ENCODE assay signal across 10 cellular contexts in the genomic region with DNA sequence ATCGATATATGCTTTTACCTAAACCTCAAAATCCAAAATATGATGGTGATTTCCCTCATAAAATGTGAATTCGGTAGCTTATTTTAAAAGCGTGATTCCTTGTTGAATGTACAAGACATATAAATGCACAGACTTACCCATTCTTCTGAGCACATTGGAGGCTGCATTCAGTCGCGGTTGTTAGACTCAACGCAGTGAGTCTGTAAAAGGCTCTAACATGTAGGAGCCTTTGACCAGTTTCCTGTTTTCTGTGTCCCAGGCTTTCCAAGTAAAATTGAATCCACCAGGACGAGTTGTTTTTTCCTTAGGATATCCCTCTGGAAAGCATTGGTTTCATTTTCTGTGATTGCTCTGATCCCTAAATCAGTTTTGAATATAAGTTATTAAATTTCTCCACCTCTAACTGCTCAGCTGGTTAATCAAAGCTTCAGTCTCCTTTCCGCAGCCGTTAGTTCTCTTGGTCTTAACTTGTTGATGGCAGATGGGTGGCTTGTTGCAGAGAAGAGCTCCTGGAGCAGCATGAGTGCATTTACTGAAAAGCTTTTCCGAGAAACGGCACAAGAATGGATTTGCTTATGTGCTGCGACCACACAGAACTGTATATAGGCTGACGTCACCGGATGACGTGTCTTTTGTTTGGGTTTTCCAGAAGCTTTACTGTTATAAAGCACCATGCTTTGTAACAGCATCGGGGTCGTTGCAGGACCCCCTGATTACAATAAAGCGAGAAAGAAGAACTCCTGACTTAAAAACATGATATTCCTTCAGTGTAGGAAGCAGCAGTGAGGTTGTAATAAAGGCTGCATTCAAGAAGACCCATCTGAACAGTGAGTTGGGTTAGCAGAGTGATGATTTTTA. TPM values are rescaled to one million over a fixed set of nuclear protein-coding genes. Genes with fewer than 3 reads are reported as not detected.
A peak's percentile ranks its signal among the peaks of the same experiment; 100 is the strongest.
DNase-seq lines count a peak whose midpoint lies in the region; ATAC-seq and TF ChIP-seq lines count a peak whose summit lies in the region.
"Had no signal": no experiment of that assay in that cellular context is flagged by ENCODE, and none has a peak within 500 bp of the region (broad histone marks: within the 10 kb centered on the region; RNA-seq: fewer than 3 reads in every experiment).

TSS of gene LRRTM2 (minus strand) at position 565 of the 858 bp plus-strand sequence. CDS start at position 141, 424 bp downstream.

- H3K4me3 ChIP-seq in A673 (ENCODE audit: low read depth, low read length, poor library complexity, severe bottlenecking) (peak within 1 kb of the TSS; percentile 34), IMR-90 (ENCODE audit: insufficient read depth, low read depth, low read length) (peak within 1 kb of the TSS; percentile 28), colonic mucosa (peak within 1 kb of the TSS; percentile 9)
- H3K4me3 ChIP-seq: cardiac muscle cell had no signal

- H3K4me1 ChIP-seq in A673 (ENCODE audit: insufficient read depth, low read length, poor library complexity, severe bottlenecking) (peaks cover 50% of the 10 kb centered on the region), IMR-90 (ENCODE audit: control insufficient read depth, insufficient read depth, low read length) (peaks cover 24% of the 10 kb centered on the region), colonic mucosa (no peaks in the 10 kb centered on the region)

- H4K5ac ChIP-seq in IMR-90 (ENCODE audit: low read depth, low read length) = peak within 1 kb of the TSS; percentile 8; the same call in 1 of the 2 replicates

- POLR2A ChIA-PET in A673 (lab: Charles Lee; ENCODE audit: low non-redundant PET) = no interaction called here
- POLR2A ChIA-PET in IMR-90 (lab: Charles Lee; ENCODE audit: unreplicated experiment) = interaction anchor here (0.6 to 0.7 kb wide), 2 partner anchors 240 to 419 kb away, joined by 3 to 4 read pairs; no protein-coding TSS in a partner anchor

- peak within 1 kb of the TSS; percentile 36; the same call in 1 of the 2 replicates for H3K18ac ChIP-seq in IMR-90 (ENCODE audit: low read depth, low read length)

- peak; percentile 5; the same call in 1 of the 2 replicates for TF ChIP-seq RAD21 in IMR-90 (IDR thresholded peaks at IDR 0.05; ENCODE audit: low read length)

- H2AK5ac ChIP-seq in IMR-90 (ENCODE audit: low read depth, low read length) = no peak within 1 kb of the TSS; the same call in 1 of the 2 replicates

- peaks cover 49 to 80% of the 10 kb centered on the region in 2 experiments for H3K79me1 ChIP-seq in IMR-90 (ENCODE audit: low read depth in 1 of 2, low read length in 2 of 2)

- peaks cover 24% of the 10 kb centered on the region for H3K9me1 ChIP-seq in IMR-90 (ENCODE audit: insufficient read depth, low read length)

- no peak within 1 kb of the TSS for H3K27ac Mint-ChIP-seq in stimulated activated memory B cell treated with anti-CD40 and anti-IgM and Interleukin-4, amounts not matched to agents 10 μg/mL and 1 μg/mL and 100 μg/mL, for 72 hours
- H3K27ac Mint-ChIP-seq: CD4-positive, alpha-beta memory T cell had no signal

- peak within 1 kb of the TSS; percentile 50 for H3K23ac ChIP-seq in IMR-90 (ENCODE audit: low read depth, low read length)

- H4K91ac ChIP-seq in IMR-90 (ENCODE audit: insufficient read depth, low read depth, low read length) = no peak within 1 kb of the TSS

- H3K27me3 Mint-ChIP-seq in stimulated activated memory B cell treated with anti-CD40 and anti-IgM and Interleukin-4, amounts not matched to agents 10 μg/mL and 1 μg/mL and 100 μg/mL, for 72 hours = no peaks in the 10 kb centered on the region

- no peak within 1 kb of the TSS for H2AK9ac ChIP-seq in IMR-90 (replicated peaks; ENCODE audit: low read depth, low read length, poor library complexity)

- H2BK120ac ChIP-seq in IMR-90 (ENCODE audit: low read depth, low read length) = peak within 1 kb of the TSS; percentile 2; the same call in 1 of the 2 replicates

- 0 out of 2 replicates have a peak within 1 kb of the TSS, but pooled peaks have one; percentile 12 for H3K4ac ChIP-seq in IMR-90 (ENCODE audit: low read depth, low read length)

- CTCF ChIA-PET in A673 (lab: Charles Lee) = no interaction called here
- CTCF ChIA-PET in IMR-90 (lab: Yijun Ruan, JAX) = no interaction called here

- H3K4me1 Mint-ChIP-seq in stimulated activated memory B cell treated with anti-CD40 and anti-IgM and Interleukin-4, amounts not matched to agents 10 μg/mL and 1 μg/mL and 100 μg/mL, for 72 hours = peaks cover 12% of the 10 kb centered on the region

- H3K36me3 Mint-ChIP-seq in stimulated activated memory B cell treated with anti-CD40 and anti-IgM and Interleukin-4, amounts not matched to agents 10 μg/mL and 1 μg/mL and 100 μg/mL, for 72 hours = peaks cover 37% of the 10 kb centered on the region
- H3K36me3 Mint-ChIP-seq: CD4-positive, alpha-beta memory T cell had no signal

- no peak within 1 kb of the TSS for H3K4me3 Mint-ChIP-seq in stimulated activated memory B cell treated with anti-CD40 and anti-IgM and Interleukin-4, amounts not matched to agents 10 μg/mL and 1 μg/mL and 100 μg/mL, for 72 hours
- H3K4me3 Mint-ChIP-seq: CD4-positive, alpha-beta memory T cell had no signal

- H2BK15ac ChIP-seq in IMR-90 (ENCODE audit: low read depth, low read length) = no peak within 1 kb of the TSS

- H3K14ac ChIP-seq in IMR-90 (replicated peaks; ENCODE audit: low read depth, low read length) = peak within 1 kb of the TSS; percentile 42

- DNase-seq in A673 (ENCODE audit: low spot score) = peak; percentile 82
- DNase-seq in IMR-90 = peak; percentile 98
- DNase-seq in colonic mucosa = no peak
- peak; percentile 76 for DNase-seq in midbrain (lab: John Stamatoyannopoulos, UW)
- DNase-seq in omental fat pad (ENCODE audit: low spot score) = no peak
- no peak for DNase-seq in stimulated activated CD4-positive, alpha-beta T cell treated with anti-CD3 and anti-CD28 coated beads, Interleukin-4, amount 100 ng/mL, for 4 hours
- DNase-seq: CD4-positive, alpha-beta memory T cell had no signal

- peaks cover 87% of the 10 kb centered on the region for H4K20me1 ChIP-seq in IMR-90 (ENCODE audit: insufficient read depth, low read length)

- TF ChIP-seq CTCF in A673 (conservative IDR thresholded peaks at IDR 0.05; ENCODE audit: low read depth, low read length) = no peak
- TF ChIP-seq CTCF in IMR-90 (conservative IDR thresholded peaks at IDR 0.05; ENCODE audit: low read depth, low read length) = no peak
- TF ChIP-seq CTCF in colonic mucosa (IDR thresholded peaks at IDR 0.05) = no peak
- TF ChIP-seq CTCF in omental fat pad (IDR thresholded peaks at IDR 0.05) = no peak

- H3K27me3 ChIP-seq in A673 (replicated peaks; ENCODE audit: insufficient read depth, low read depth, low read length, poor library complexity) = no peaks in the 10 kb centered on the region
- no peaks in the 10 kb centered on the region for H3K27me3 ChIP-seq in IMR-90 (ENCODE audit: control insufficient read depth, insufficient read depth, low read length)
- H3K27me3 ChIP-seq in colonic mucosa = no peaks in the 10 kb centered on the region
- H3K27me3 ChIP-seq: cardiac muscle cell had no signal

- H3K36me3 ChIP-seq in A673 (ENCODE audit: insufficient read depth, low read length, poor library complexity, severe bottlenecking) (no peaks in the 10 kb centered on the region), IMR-90 (ENCODE audit: control insufficient read depth, insufficient read depth, low read length) (peaks cover 3% of the 10 kb centered on the region; the same call in 1 of the 2 replicates), colonic mucosa (no peaks in the 10 kb centered on the region)
- H3K36me3 ChIP-seq: cardiac muscle cell had no signal

- H3K27ac ChIP-seq in A673 (ENCODE audit: low read depth, low read length, poor library complexity, severe bottlenecking) (peak within 1 kb of the TSS; percentile 47), IMR-90 (ENCODE audit: insufficient read depth, low read length) (peak within 1 kb of the TSS; percentile 65; the same call in 1 of the 2 replicates), colonic mucosa (peak within 1 kb of the TSS; percentile 22)
- H3K27ac ChIP-seq: cardiac muscle cell had no signal

- ATAC-seq in IMR-90 (ENCODE audit: low read depth) (peak; percentile 73), omental fat pad (ENCODE audit: low FRiP score) (no peak), GM19324 (IDR thresholded peaks at IDR 0.05; ENCODE audit: low FRiP score, unreplicated experiment) (no peak)
- ATAC-seq in stimulated activated memory B cell treated with anti-CD40 and anti-IgM and Interleukin-4, amounts not matched to agents 10 μg/mL and 1 μg/mL and 100 μg/mL, for 72 hours = no peak

- H2AFZ ChIP-seq in IMR-90 (replicated peaks; ENCODE audit: low read length, poor library complexity) = no peak within 1 kb of the TSS

- in situ Hi-C loops in IMR-90 (cut with MboI; ENCODE audit: low sequenced_read_pairs) = no loop called here

- H2BK5ac ChIP-seq in IMR-90 (ENCODE audit: low read depth, low read length, poor library complexity, severe bottlenecking) = peak within 1 kb of the TSS; percentile 61

- peak within 1 kb of the TSS; percentile 92 for H3K4me2 ChIP-seq in IMR-90 (ENCODE audit: low read depth, low read length)

- H2BK20ac ChIP-seq in IMR-90 (ENCODE audit: low read depth, low read length) = no peak within 1 kb of the TSS

- intact Hi-C loops in A673 (cut with micrococcal nuclease; ENCODE audit: unreplicated experiment) = no loop called here
- intact Hi-C loops in IMR-90 (cut with micrococcal nuclease) = no loop called here
- intact Hi-C loops in colonic mucosa (cut with DNase I) = no loop called here

- H3K9ac ChIP-seq in IMR-90 (ENCODE audit: low read depth, low read length) (peak within 1 kb of the TSS; percentile 72), colonic mucosa (ENCODE audit: low read depth in 2 of 2, low read length in 2 of 2) (no peak within 1 kb of the TSS)

- H3K9me3 Mint-ChIP-seq in stimulated activated memory B cell treated with anti-CD40 and anti-IgM and Interleukin-4, amounts not matched to agents 10 μg/mL and 1 μg/mL and 100 μg/mL, for 72 hours = peaks cover 4% of the 10 kb centered on the region

- dilution Hi-C loops in IMR-90 (cut with HindIII; ENCODE audit: low sequenced_read_pairs, unreplicated experiment) = no loop called here

- no peak for TF ChIP-seq POLR2A in IMR-90 (IDR thresholded peaks at IDR 0.05; ENCODE audit: low read depth, low read length)

- peak within 1 kb of the TSS; percentile 49 for H3K56ac ChIP-seq in IMR-90 (ENCODE audit: extremely low read depth, insufficient read depth, low read length)

- no peaks in the 10 kb centered on the region for H3K9me3 ChIP-seq in A673 (ENCODE audit: low read depth, low read length, poor library complexity, severe bottlenecking)
- no peaks in the 10 kb centered on the region for H3K9me3 ChIP-seq in IMR-90 (ENCODE audit: control insufficient read depth, insufficient read depth, low read length)
- no peaks in the 10 kb centered on the region for H3K9me3 ChIP-seq in colonic mucosa

- WGBS in IMR-90 (ENCODE audit: extremely low coverage in 2 of 2, insufficient read length in 1 of 2), 2 experiments = 0% methylated on average over 6 of the region's 18 CpGs; no CpG with 5 or more reads in 1 of the 2 experiments

- BruUV-seq in A673 (replicated peaks; lab: Mats Ljungman, UMichigan) (TSS peak; percentile 79), IMR-90 (replicated peaks; lab: Mats Ljungman, UMichigan) (no TSS peak)

- peak within 1 kb of the TSS in 1 of 2 experiments; percentile 18; a peak in 1 of 4 replicates for H4K8ac ChIP-seq in IMR-90 (ENCODE audit: low read depth in 2 of 2, low read length in 2 of 2)

RNA-seq across cellular contexts. Expression of gene LRRTM2, which starts in this region (rescaled TPM):
- total RNA-seq in A673 (2021) = 0.39 and 0.67 TPM in 2 replicates
- 1.9 and 2.0 TPM in 2 replicates for total RNA-seq in IMR-90 (2012; rRNA removed)
- 0.39 and 0.53 TPM in 2 replicates for polyA plus RNA-seq in IMR-90 (2012; rRNA removed)
- 0.12 and 0.19 TPM in 2 replicates for polyA plus RNA-seq in IMR-90 (2012; cell fraction: cytosol; rRNA removed)
- polyA plus RNA-seq in IMR-90 (2012; cell fraction: nucleus; rRNA removed; ENCODE audit: low replicate concordance) = 0.07 and 0.57 TPM in 2 replicates
- total RNA-seq in colonic mucosa = under 1 TPM; 0.10 to 0.35 TPM
- 1 to 10 TPM in 1 of 4 donors, under 1 TPM in 3; 0.31 to 4.3 (median 0.72) TPM for total RNA-seq in omental fat pad
- total RNA-seq: cardiac muscle cell; CD4-positive, alpha-beta memory T cell had no signal
- polyA plus RNA-seq: CD4-positive, alpha-beta memory T cell had no signal

Comparison
In these comparisons a context has a peak if more than half of its experiments do, and no peak if none do; other contexts are left out.
1. Peak in DNase-seq, H3K4me3 ChIP-seq and H3K27ac ChIP-seq in A673; RNA of the gene not detected or under 1 TPM.
2. DNase-seq: peak in IMR-90 (single experiment) and midbrain (single experiment); none in colonic mucosa (single experiment), omental fat pad (single experiment) and stimulated activated CD4-positive, alpha-beta T cell treated with anti-CD3 and anti-CD28 coated beads, Interleukin-4, amount 100 ng/mL, for 4 hours (0 of 2).
3. Peak in every context shown above with its lines, with median percentiles within 50 percentile points of each other: H3K27ac ChIP-seq and H3K4me3 ChIP-seq.